2 cellular contexts compared by ENCODE assay signal in the genomic region with DNA sequence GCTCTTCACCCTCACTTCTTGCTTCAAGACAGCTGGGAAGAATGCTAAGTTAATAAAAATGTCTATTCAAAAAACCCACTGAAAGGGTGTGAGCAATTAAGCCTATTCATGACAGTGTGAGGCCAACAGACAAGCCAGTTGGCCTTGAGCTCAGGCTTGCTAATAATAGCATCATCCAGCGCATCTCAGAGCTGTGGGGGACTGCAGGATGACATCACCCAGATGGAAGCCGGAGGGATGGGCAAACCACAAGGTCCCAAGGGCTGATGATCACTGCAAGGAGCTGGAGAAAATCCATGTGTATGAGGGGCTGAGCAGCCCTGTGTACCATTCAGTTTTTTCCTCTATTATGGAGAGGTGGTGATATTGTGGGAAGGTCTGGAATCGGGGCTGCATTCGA.
TF ChIP-seq lines count a peak whose summit lies in the region.

No MANE protein-coding gene starts in this region.

TF ChIP-seq in H1, 55 proteins besides CTCF, POLR2A, EP300 and RAD21:
- TF ChIP-seq CHD1 (IDR thresholded peaks at IDR 0.05; ENCODE audit: low read depth, low read length) (no peak), SRF (IDR thresholded peaks at IDR 0.05; ENCODE audit: low read depth, low read length) (no peak), TEAD4 (IDR thresholded peaks at IDR 0.05; ENCODE audit: low read depth, low read length) (no peak), TAF1 (IDR thresholded peaks at IDR 0.05; ENCODE audit: low read depth, low read length) (no peak), KDM5A (IDR thresholded peaks at IDR 0.05; ENCODE audit: low read length) (no peak), SIN3A (conservative IDR thresholded peaks at IDR 0.05 in 1 of 2, IDR thresholded peaks at IDR 0.05 in 1 of 2; ENCODE audit: low read depth in 1 of 2, low read length in 2 of 2) (no peak), TBP (IDR thresholded peaks at IDR 0.05; ENCODE audit: low read depth, low read length) (no peak), CHD2 (IDR thresholded peaks at IDR 0.05; ENCODE audit: low read length) (no peak), TCF12 (IDR thresholded peaks at IDR 0.05; ENCODE audit: low read depth, low read length) (no peak), JUND (IDR thresholded peaks at IDR 0.05; ENCODE audit: low read length) (no peak), GTF2F1 (IDR thresholded peaks at IDR 0.05; ENCODE audit: borderline replicate concordance, low read depth, low read length) (no peak)
- TF ChIP-seq, protein P1, sequence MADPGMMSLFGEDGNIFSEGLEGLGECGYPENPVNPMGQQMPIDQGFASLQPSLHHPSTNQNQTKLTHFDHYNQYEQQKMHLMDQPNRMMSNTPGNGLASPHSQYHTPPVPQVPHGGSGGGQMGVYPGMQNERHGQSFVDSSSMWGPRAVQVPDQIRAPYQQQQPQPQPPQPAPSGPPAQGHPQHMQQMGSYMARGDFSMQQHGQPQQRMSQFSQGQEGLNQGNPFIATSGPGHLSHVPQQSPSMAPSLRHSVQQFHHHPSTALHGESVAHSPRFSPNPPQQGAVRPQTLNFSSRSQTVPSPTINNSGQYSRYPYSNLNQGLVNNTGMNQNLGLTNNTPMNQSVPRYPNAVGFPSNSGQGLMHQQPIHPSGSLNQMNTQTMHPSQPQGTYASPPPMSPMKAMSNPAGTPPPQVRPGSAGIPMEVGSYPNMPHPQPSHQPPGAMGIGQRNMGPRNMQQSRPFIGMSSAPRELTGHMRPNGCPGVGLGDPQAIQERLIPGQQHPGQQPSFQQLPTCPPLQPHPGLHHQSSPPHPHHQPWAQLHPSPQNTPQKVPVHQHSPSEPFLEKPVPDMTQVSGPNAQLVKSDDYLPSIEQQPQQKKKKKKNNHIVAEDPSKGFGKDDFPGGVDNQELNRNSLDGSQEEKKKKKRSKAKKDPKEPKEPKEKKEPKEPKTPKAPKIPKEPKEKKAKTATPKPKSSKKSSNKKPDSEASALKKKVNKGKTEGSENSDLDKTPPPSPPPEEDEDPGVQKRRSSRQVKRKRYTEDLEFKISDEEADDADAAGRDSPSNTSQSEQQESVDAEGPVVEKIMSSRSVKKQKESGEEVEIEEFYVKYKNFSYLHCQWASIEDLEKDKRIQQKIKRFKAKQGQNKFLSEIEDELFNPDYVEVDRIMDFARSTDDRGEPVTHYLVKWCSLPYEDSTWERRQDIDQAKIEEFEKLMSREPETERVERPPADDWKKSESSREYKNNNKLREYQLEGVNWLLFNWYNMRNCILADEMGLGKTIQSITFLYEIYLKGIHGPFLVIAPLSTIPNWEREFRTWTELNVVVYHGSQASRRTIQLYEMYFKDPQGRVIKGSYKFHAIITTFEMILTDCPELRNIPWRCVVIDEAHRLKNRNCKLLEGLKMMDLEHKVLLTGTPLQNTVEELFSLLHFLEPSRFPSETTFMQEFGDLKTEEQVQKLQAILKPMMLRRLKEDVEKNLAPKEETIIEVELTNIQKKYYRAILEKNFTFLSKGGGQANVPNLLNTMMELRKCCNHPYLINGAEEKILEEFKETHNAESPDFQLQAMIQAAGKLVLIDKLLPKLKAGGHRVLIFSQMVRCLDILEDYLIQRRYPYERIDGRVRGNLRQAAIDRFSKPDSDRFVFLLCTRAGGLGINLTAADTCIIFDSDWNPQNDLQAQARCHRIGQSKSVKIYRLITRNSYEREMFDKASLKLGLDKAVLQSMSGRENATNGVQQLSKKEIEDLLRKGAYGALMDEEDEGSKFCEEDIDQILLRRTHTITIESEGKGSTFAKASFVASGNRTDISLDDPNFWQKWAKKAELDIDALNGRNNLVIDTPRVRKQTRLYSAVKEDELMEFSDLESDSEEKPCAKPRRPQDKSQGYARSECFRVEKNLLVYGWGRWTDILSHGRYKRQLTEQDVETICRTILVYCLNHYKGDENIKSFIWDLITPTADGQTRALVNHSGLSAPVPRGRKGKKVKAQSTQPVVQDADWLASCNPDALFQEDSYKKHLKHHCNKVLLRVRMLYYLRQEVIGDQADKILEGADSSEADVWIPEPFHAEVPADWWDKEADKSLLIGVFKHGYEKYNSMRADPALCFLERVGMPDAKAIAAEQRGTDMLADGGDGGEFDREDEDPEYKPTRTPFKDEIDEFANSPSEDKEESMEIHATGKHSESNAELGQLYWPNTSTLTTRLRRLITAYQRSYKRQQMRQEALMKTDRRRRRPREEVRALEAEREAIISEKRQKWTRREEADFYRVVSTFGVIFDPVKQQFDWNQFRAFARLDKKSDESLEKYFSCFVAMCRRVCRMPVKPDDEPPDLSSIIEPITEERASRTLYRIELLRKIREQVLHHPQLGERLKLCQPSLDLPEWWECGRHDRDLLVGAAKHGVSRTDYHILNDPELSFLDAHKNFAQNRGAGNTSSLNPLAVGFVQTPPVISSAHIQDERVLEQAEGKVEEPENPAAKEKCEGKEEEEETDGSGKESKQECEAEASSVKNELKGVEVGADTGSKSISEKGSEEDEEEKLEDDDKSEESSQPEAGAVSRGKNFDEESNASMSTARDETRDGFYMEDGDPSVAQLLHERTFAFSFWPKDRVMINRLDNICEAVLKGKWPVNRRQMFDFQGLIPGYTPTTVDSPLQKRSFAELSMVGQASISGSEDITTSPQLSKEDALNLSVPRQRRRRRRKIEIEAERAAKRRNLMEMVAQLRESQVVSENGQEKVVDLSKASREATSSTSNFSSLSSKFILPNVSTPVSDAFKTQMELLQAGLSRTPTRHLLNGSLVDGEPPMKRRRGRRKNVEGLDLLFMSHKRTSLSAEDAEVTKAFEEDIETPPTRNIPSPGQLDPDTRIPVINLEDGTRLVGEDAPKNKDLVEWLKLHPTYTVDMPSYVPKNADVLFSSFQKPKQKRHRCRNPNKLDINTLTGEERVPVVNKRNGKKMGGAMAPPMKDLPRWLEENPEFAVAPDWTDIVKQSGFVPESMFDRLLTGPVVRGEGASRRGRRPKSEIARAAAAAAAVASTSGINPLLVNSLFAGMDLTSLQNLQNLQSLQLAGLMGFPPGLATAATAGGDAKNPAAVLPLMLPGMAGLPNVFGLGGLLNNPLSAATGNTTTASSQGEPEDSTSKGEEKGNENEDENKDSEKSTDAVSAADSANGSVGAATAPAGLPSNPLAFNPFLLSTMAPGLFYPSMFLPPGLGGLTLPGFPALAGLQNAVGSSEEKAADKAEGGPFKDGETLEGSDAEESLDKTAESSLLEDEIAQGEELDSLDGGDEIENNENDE (IDR thresholded peaks at IDR 0.05; ENCODE audit: insufficient replicate concordance, low read length), result no peak

TF ChIP-seq in GM23338, 12 proteins besides CTCF, POLR2A, EP300 and RAD21:
- TF ChIP-seq CREB1 (CRISPR knock-in tag; IDR thresholded peaks at IDR 0.05; ENCODE audit: low read depth), result no peak
- no peak for TF ChIP-seq ZNF331 (CRISPR knock-in tag; IDR thresholded peaks at IDR 0.05; ENCODE audit: low read depth)
- TF ChIP-seq, protein P2, sequence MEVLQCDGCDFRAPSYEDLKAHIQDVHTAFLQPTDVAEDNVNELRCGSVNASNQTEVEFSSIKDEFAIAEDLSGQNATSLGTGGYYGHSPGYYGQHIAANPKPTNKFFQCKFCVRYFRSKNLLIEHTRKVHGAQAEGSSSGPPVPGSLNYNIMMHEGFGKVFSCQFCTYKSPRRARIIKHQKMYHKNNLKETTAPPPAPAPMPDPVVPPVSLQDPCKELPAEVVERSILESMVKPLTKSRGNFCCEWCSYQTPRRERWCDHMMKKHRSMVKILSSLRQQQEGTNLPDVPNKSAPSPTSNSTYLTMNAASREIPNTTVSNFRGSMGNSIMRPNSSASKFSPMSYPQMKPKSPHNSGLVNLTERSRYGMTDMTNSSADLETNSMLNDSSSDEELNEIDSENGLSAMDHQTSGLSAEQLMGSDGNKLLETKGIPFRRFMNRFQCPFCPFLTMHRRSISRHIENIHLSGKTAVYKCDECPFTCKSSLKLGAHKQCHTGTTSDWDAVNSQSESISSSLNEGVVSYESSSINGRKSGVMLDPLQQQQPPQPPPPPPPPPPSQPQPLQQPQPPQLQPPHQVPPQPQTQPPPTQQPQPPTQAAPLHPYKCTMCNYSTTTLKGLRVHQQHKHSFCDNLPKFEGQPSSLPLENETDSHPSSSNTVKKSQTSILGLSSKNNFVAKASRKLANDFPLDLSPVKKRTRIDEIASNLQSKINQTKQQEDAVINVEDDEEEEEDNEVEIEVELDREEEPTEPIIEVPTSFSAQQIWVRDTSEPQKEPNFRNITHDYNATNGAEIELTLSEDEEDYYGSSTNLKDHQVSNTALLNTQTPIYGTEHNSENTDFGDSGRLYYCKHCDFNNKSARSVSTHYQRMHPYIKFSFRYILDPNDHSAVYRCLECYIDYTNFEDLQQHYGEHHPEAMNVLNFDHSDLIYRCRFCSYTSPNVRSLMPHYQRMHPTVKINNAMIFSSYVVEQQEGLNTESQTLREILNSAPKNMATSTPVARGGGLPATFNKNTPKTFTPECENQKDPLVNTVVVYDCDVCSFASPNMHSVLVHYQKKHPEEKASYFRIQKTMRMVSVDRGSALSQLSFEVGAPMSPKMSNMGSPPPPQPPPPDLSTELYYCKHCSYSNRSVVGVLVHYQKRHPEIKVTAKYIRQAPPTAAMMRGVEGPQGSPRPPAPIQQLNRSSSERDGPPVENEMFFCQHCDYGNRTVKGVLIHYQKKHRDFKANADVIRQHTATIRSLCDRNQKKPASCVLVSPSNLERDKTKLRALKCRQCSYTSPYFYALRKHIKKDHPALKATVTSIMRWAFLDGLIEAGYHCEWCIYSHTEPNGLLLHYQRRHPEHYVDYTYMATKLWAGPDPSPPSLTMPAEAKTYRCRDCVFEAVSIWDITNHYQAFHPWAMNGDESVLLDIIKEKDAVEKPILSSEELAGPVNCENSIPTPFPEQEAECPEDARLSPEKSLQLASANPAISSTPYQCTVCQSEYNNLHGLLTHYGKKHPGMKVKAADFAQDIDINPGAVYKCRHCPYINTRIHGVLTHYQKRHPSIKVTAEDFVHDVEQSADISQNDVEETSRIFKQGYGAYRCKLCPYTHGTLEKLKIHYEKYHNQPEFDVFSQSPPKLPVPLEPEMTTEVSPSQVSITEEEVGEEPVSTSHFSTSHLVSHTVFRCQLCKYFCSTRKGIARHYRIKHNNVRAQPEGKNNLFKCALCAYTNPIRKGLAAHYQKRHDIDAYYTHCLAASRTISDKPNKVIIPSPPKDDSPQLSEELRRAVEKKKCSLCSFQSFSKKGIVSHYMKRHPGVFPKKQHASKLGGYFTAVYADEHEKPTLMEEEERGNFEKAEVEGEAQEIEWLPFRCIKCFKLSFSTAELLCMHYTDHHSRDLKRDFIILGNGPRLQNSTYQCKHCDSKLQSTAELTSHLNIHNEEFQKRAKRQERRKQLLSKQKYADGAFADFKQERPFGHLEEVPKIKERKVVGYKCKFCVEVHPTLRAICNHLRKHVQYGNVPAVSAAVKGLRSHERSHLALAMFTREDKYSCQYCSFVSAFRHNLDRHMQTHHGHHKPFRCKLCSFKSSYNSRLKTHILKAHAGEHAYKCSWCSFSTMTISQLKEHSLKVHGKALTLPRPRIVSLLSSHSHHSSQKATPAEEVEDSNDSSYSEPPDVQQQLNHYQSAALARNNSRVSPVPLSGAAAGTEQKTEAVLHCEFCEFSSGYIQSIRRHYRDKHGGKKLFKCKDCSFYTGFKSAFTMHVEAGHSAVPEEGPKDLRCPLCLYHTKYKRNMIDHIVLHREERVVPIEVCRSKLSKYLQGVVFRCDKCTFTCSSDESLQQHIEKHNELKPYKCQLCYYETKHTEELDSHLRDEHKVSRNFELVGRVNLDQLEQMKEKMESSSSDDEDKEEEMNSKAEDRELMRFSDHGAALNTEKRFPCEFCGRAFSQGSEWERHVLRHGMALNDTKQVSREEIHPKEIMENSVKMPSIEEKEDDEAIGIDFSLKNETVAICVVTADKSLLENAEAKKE (CRISPR knock-in tag; IDR thresholded peaks at IDR 0.05), result no peak
- no peak for TF ChIP-seq JUNB (IDR thresholded peaks at IDR 0.05; ENCODE audit: unreplicated experiment)
- TF ChIP-seq POLR2AphosphoS5 (IDR thresholded peaks at IDR 0.05; ENCODE audit: low read depth), result no peak
- no peak for TF ChIP-seq NANOG (IDR thresholded peaks at IDR 0.05; ENCODE audit: borderline replicate concordance)
- no peak for TF ChIP-seq EZH2phosphoT487 (IDR thresholded peaks at IDR 0.05; ENCODE audit: unreplicated experiment)
- TF ChIP-seq, protein P3, sequence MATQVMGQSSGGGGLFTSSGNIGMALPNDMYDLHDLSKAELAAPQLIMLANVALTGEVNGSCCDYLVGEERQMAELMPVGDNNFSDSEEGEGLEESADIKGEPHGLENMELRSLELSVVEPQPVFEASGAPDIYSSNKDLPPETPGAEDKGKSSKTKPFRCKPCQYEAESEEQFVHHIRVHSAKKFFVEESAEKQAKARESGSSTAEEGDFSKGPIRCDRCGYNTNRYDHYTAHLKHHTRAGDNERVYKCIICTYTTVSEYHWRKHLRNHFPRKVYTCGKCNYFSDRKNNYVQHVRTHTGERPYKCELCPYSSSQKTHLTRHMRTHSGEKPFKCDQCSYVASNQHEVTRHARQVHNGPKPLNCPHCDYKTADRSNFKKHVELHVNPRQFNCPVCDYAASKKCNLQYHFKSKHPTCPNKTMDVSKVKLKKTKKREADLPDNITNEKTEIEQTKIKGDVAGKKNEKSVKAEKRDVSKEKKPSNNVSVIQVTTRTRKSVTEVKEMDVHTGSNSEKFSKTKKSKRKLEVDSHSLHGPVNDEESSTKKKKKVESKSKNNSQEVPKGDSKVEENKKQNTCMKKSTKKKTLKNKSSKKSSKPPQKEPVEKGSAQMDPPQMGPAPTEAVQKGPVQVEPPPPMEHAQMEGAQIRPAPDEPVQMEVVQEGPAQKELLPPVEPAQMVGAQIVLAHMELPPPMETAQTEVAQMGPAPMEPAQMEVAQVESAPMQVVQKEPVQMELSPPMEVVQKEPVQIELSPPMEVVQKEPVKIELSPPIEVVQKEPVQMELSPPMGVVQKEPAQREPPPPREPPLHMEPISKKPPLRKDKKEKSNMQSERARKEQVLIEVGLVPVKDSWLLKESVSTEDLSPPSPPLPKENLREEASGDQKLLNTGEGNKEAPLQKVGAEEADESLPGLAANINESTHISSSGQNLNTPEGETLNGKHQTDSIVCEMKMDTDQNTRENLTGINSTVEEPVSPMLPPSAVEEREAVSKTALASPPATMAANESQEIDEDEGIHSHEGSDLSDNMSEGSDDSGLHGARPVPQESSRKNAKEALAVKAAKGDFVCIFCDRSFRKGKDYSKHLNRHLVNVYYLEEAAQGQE (IDR thresholded peaks at IDR 0.05; ENCODE audit: unreplicated experiment), result no peak
- TF ChIP-seq, protein P4, sequence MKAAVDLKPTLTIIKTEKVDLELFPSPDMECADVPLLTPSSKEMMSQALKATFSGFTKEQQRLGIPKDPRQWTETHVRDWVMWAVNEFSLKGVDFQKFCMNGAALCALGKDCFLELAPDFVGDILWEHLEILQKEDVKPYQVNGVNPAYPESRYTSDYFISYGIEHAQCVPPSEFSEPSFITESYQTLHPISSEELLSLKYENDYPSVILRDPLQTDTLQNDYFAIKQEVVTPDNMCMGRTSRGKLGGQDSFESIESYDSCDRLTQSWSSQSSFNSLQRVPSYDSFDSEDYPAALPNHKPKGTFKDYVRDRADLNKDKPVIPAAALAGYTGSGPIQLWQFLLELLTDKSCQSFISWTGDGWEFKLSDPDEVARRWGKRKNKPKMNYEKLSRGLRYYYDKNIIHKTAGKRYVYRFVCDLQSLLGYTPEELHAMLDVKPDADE (IDR thresholded peaks at IDR 0.05), result no peak
- TF ChIP-seq EZH2 (IDR thresholded peaks at IDR 0.05; ENCODE audit: low read depth, unreplicated experiment), result no peak
- TF ChIP-seq ZNF114 (CRISPR knock-in tag; IDR thresholded peaks at IDR 0.05), result no peak
- TF ChIP-seq STAT1 (IDR thresholded peaks at IDR 0.05; ENCODE audit: unreplicated experiment), result no peak
